In the genomic region with DNA sequence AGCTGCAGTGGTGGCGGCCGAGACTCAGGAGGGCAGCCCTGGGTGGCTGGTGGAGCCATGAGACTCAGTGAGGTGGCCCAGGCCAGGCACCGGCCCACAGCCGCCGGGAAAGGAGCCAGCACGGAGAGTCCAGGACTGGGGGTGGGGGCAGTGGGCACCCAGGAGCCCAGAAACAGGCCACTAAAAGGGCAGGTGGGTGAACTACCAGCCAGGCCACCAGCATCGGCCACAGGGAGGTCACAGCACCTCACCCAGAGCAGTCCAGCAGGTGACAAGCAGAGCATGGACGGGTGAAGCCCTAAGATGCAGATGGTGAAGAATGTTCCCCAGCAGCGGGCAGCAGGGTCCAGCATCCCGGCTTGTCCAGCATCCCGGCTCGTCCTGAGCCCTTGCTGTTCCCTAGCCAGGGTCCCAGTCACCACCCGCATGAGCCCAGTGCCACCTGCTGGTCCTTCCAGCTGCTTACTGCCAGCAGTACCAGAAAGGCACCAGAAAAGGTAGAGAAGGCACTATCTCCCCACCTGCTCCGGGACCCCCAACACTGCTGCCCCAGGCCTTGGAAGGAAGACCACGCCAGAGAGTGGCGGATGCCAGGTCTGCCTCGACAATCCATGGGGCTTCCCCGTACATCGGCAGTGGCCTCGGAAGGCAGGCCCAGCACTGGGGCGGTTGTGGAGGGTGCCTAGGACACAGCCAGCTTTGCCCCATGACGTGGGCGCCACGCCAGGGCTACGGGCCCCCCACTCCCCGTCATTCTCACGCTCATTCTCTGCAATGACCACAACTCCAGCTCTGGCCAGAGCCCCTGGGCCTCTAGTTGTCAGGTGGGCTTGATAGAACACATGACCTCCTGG, we compare ENCODE assay signal across 8 cellular contexts. TPM values are rescaled to one million over a fixed set of nuclear protein-coding genes. Genes with fewer than 3 reads are reported as not detected.
A peak's percentile ranks its signal among the peaks of the same experiment; 100 is the strongest.
DNase-seq lines count a peak whose midpoint lies in the region; ATAC-seq, FAIRE-seq and TF ChIP-seq lines count a peak whose summit lies in the region.

No MANE protein-coding gene starts in this region.

- H2AK5ac ChIP-seq in mesenchymal stem cell (ENCODE audit: low read length, severe bottlenecking), result no peak overlapping the region

- TF ChIP-seq POLR2A in A549 (IDR thresholded peaks at IDR 0.05; ENCODE audit: low read length), result no peak

- POLR2A ChIA-PET in A549 (lab: Yijun Ruan, JAX), result interaction anchor here (1.0 to 3.9 kb wide), 8 partner anchors 16 to 152 kb away, joined by 3 to 38 read pairs (median 4); partner anchors contain the start of genes ASPSCR1 and DCXR
- POLR2A ChIA-PET in activated CD4-positive, alpha-beta memory T cell treated with anti-CD3 and anti-CD28 coated beads for 36 hours (lab: Charles Lee), result interaction anchor here (0.9 to 2.3 kb wide), 7 partner anchors 17 to 151 kb away, joined by 3 to 8 read pairs (median 3); partner anchors contain the start of genes ASPSCR1 and DCXR

- no peak overlapping the region for H2BK120ac ChIP-seq in mesenchymal stem cell (ENCODE audit: low read depth, low read length)

- no peak overlapping the region for H3K14ac ChIP-seq in mesenchymal stem cell (ENCODE audit: low read length in 2 of 2)

- peak overlapping the region; percentile 89 for H3K9ac ChIP-seq in mesenchymal stem cell (ENCODE audit: low read length)

- TF ChIP-seq EP300 in A549 (IDR thresholded peaks at IDR 0.05), result no peak

- peak overlapping the region; percentile 3 for H4K91ac ChIP-seq in mesenchymal stem cell (ENCODE audit: low read length)

- peak overlapping the region; percentile 84 for H3K4me3 Mint-ChIP-seq in activated CD4-positive, alpha-beta memory T cell treated with anti-CD3 and anti-CD28 coated beads for 36 hours
- peak overlapping the region; percentile 72 to 80 for H3K4me3 Mint-ChIP-seq in effector memory CD8-positive, alpha-beta T cell

- H3K27me3 Mint-ChIP-seq in activated CD4-positive, alpha-beta memory T cell treated with anti-CD3 and anti-CD28 coated beads for 36 hours, result no peaks in the 10 kb centered on the region
- H3K27me3 Mint-ChIP-seq in effector memory CD8-positive, alpha-beta T cell, result no peaks in the 10 kb centered on the region

- TF ChIP-seq CTCF in A549 (IDR thresholded peaks at IDR 0.05) (peak; percentile 94), GM10266 (IDR thresholded peaks at IDR 0.05; ENCODE audit: control insufficient read depth, insufficient read depth, low read depth, missing control alignments) (peak; percentile 78)

- no peak overlapping the region for H3K18ac ChIP-seq in mesenchymal stem cell (ENCODE audit: low read depth in 1 of 2, low read length in 2 of 2)

- H3K4me3 ChIP-seq in A549 (peak overlapping the region; percentile 77), mesenchymal stem cell (ENCODE audit: insufficient read depth in 1 of 2, low read depth in 1 of 2, low read length in 2 of 2) (peak overlapping the region in 1 of 2 experiments; percentile 93)

- peaks cover 41% of the 10 kb centered on the region for H3K4me1 ChIP-seq in A549
- peaks cover 39% of the 10 kb centered on the region for H3K4me1 ChIP-seq in mesenchymal stem cell (ENCODE audit: control insufficient read depth, insufficient read depth, low read depth, low read length)

- H3K4me1 Mint-ChIP-seq in activated CD4-positive, alpha-beta memory T cell treated with anti-CD3 and anti-CD28 coated beads for 36 hours (ENCODE audit: low read depth), result peaks cover 24% of the 10 kb centered on the region
- peaks cover 13 to 23% of the 10 kb centered on the region in 2 donors for H3K4me1 Mint-ChIP-seq in effector memory CD8-positive, alpha-beta T cell (ENCODE audit: low read depth in 2 of 2)

- CTCF ChIA-PET in A549 (lab: Yijun Ruan, JAX), result interaction anchor here (0.6 to 33.2 kb wide), 41 partner anchors 9 to 307 kb away, joined by 3 to 794 read pairs (median 5); partner anchors contain the start of genes ASPSCR1, DCXR, MAFG and MYADML2
- CTCF ChIA-PET in activated CD4-positive, alpha-beta memory T cell treated with anti-CD3 and anti-CD28 coated beads for 36 hours (lab: Charles Lee), result interaction anchor here (0.6 to 6.4 kb wide), 23 partner anchors 9 to 285 kb away, joined by 3 to 174 read pairs (median 4); partner anchors contain the start of genes ASPSCR1, DCXR, MAFG and NOTUM

- H3K27ac Mint-ChIP-seq in activated CD4-positive, alpha-beta memory T cell treated with anti-CD3 and anti-CD28 coated beads for 36 hours, result peak overlapping the region; percentile 58
- H3K27ac Mint-ChIP-seq in effector memory CD8-positive, alpha-beta T cell, result peak overlapping the region in 1 of 2 donors; percentile 29

- H2BK5ac ChIP-seq in mesenchymal stem cell (ENCODE audit: low read depth, low read length, poor library complexity, severe bottlenecking), result no peak overlapping the region

- H3K23ac ChIP-seq in mesenchymal stem cell (ENCODE audit: low read length in 2 of 2), result peak overlapping the region in 1 of 2 experiments; percentile 27

- H3K27ac ChIP-seq in A549 (peak overlapping the region; percentile 80 to 92; a peak in 5 of 6 replicates), mesenchymal stem cell (ENCODE audit: low read length, poor library complexity, severe bottlenecking) (no peak overlapping the region), substantia nigra (ENCODE audit: low read depth, low read length, poor library complexity, severe bottlenecking) (no peak overlapping the region)

- no peak overlapping the region for H3K4ac ChIP-seq in mesenchymal stem cell (ENCODE audit: low read depth in 1 of 2, low read length in 2 of 2)

- no peaks in the 10 kb centered on the region for H3K27me3 ChIP-seq in mesenchymal stem cell (ENCODE audit: control insufficient read depth in 1 of 2, insufficient read depth in 1 of 2, low read length in 2 of 2)

- intact Hi-C loops in activated CD4-positive, alpha-beta memory T cell treated with anti-CD3 and anti-CD28 coated beads for 36 hours (cut with micrococcal nuclease), result no loop called here

- H3K36me3 ChIP-seq in mesenchymal stem cell (ENCODE audit: control insufficient read depth in 1 of 2, insufficient read depth in 2 of 2, low read depth in 1 of 2, low read length in 2 of 2), result peaks cover 15 to 49% of the 10 kb centered on the region in 2 experiments

- H3K9me3 Mint-ChIP-seq in activated CD4-positive, alpha-beta memory T cell treated with anti-CD3 and anti-CD28 coated beads for 36 hours, result no peaks in the 10 kb centered on the region
- no peaks in the 10 kb centered on the region for H3K9me3 Mint-ChIP-seq in effector memory CD8-positive, alpha-beta T cell

- peak overlapping the region in 1 of 2 experiments; percentile 32 for H2BK12ac ChIP-seq in mesenchymal stem cell (ENCODE audit: low read length in 2 of 2)

- H2BK15ac ChIP-seq in mesenchymal stem cell (ENCODE audit: low read depth, poor library complexity, severe bottlenecking), result no peak overlapping the region

- peak; percentile 84 for FAIRE-seq in A549 (lab: Jason Lieb, UNC)

- ATAC-seq in A549 (peak; percentile 55 to 56), GM21619 (IDR thresholded peaks at IDR 0.05; ENCODE audit: unreplicated experiment) (no peak)
- no peak for ATAC-seq in effector memory CD8-positive, alpha-beta T cell (replicated peaks)

- H2AFZ ChIP-seq in mesenchymal stem cell (ENCODE audit: low read depth, low read length), result no peak overlapping the region

- peaks cover 34% of the 10 kb centered on the region for H3K79me1 ChIP-seq in mesenchymal stem cell (replicated peaks; ENCODE audit: low read length, poor library complexity, severe bottlenecking)

- 28% methylated on average over 24 of the region's 27 CpGs for WGBS in A549 (ENCODE audit: missing lambda C conversion rate)
- WGBS in mesenchymal stem cell, result 87% methylated on average over 27 of the region's 27 CpGs

- peak; percentile 97 to 98 for TF ChIP-seq RAD21 in A549 (conservative IDR thresholded peaks at IDR 0.05 in 1 of 2, IDR thresholded peaks at IDR 0.05 in 1 of 2)

- H3K9me3 ChIP-seq in A549 (no peaks in the 10 kb centered on the region), mesenchymal stem cell (ENCODE audit: control insufficient read depth, low read length) (no peaks in the 10 kb centered on the region)

- no peaks in the 10 kb centered on the region for H3K36me3 Mint-ChIP-seq in activated CD4-positive, alpha-beta memory T cell treated with anti-CD3 and anti-CD28 coated beads for 36 hours
- peaks cover 11% of the 10 kb centered on the region for H3K36me3 Mint-ChIP-seq in effector memory CD8-positive, alpha-beta T cell (ENCODE audit: insufficient read depth)

- no peak overlapping the region for H4K8ac ChIP-seq in mesenchymal stem cell (ENCODE audit: low read length)

- peak overlapping the region; percentile 87 for H3K4me2 ChIP-seq in A549
- H3K4me2 ChIP-seq in mesenchymal stem cell (ENCODE audit: low read length, poor library complexity, severe bottlenecking), result peak overlapping the region; percentile 94

- DNase-seq in A549 (ENCODE audit: low read depth in 1 of 2, low spot score in 1 of 2) (peak; percentile 89 to 90), GM10266 (ENCODE audit: extremely low spot score) (peak; percentile 71), NCI-H2196 treated with DMSO at 0.1 percent for 48 hours (lab: John Stamatoyannopoulos, UW; ENCODE audit: unreplicated experiment) (peak; percentile 75), mesenchymal stem cell (peak; percentile 75), substantia nigra (lab: John Stamatoyannopoulos, UW) (peak in 47 of 49 donors; percentile 12 to 86 (median 68))
- DNase-seq in activated CD4-positive, alpha-beta memory T cell treated with anti-CD3 and anti-CD28 coated beads for 36 hours, result peak; percentile 76
- peak in 1 of 3 experiments; percentile 36 for DNase-seq in effector memory CD8-positive, alpha-beta T cell

RNA-seq across cellular contexts. Expression of gene CENPX, which starts 1.6 kb away (rescaled TPM):
- polyA plus RNA-seq in A549 (2011; rRNA removed), result 79.4 and 80.5 TPM in 2 replicates
- 316 and 327 TPM in 2 replicates for polyA plus RNA-seq in A549 (2012; cell fraction: cytosol; rRNA removed)
- 248 and 268 TPM in 2 replicates for polyA plus RNA-seq in A549 (2012; cell fraction: nucleus; rRNA removed)
- 208 to 231 TPM (median 222 TPM) in 3 replicates for polyA plus RNA-seq in A549 (2017; fragmentation: RNase III; extraction: RNeasy Plus Mini Kit Qiagen cat#74134 plus additional on column Dnase treatment)
- 24.3 and 28.4 TPM in 2 replicates for polyA minus RNA-seq in A549 (2011; rRNA and poly(A)+ RNA removed)
- total RNA-seq in activated CD4-positive, alpha-beta memory T cell treated with anti-CD3 and anti-CD28 coated beads for 36 hours, result 10 to 100 TPM; 83.0 to 85.8 TPM
- 26.5 TPM for polyA plus RNA-seq in mesenchymal stem cell (2013, experiment 1 of 2)
- polyA plus RNA-seq in mesenchymal stem cell (2013, experiment 2 of 2), result 26.0 TPM

RNA-seq across cellular contexts. Expression of gene LRRC45, which starts 2.0 kb away (rescaled TPM):
- polyA plus RNA-seq in A549 (2011; rRNA removed) (6.0 and 6.4 TPM in 2 replicates), A549 (2017; fragmentation: RNase III; extraction: RNeasy Plus Mini Kit Qiagen cat#74134 plus additional on column Dnase treatment) (19.1 to 24.5 TPM (median 21.6 TPM) in 3 replicates)
- polyA plus RNA-seq in A549 (2012; cell fraction: cytosol; rRNA removed), result 24.4 and 25.8 TPM in 2 replicates
- polyA plus RNA-seq in A549 (2012; cell fraction: nucleus; rRNA removed), result 100 and 111 TPM in 2 replicates
- polyA minus RNA-seq in A549 (2011; rRNA and poly(A)+ RNA removed), result 4.9 and 7.3 TPM in 2 replicates
- 10 to 100 TPM; 16.3 to 19.0 TPM for total RNA-seq in activated CD4-positive, alpha-beta memory T cell treated with anti-CD3 and anti-CD28 coated beads for 36 hours
- polyA plus RNA-seq in mesenchymal stem cell (2013, experiment 1 of 2), result 4.8 TPM
- 5.2 TPM for polyA plus RNA-seq in mesenchymal stem cell (2013, experiment 2 of 2)

RNA-seq across cellular contexts. Expression of gene RAC3, which starts 10.4 kb away (rescaled TPM):
- 9.9 and 11.9 TPM in 2 replicates for polyA plus RNA-seq in A549 (2011; rRNA removed)
- polyA plus RNA-seq in A549 (2012; cell fraction: cytosol; rRNA removed), result 53.3 and 57.6 TPM in 2 replicates
- polyA plus RNA-seq in A549 (2012; cell fraction: nucleus; rRNA removed), result 101 and 106 TPM in 2 replicates
- polyA plus RNA-seq in A549 (2017; fragmentation: RNase III; extraction: RNeasy Plus Mini Kit Qiagen cat#74134 plus additional on column Dnase treatment), result 19.9 to 21.0 TPM (median 20.4 TPM) in 3 replicates
- 8.4 and 9.7 TPM in 2 replicates for polyA minus RNA-seq in A549 (2011; rRNA and poly(A)+ RNA removed)
- total RNA-seq in activated CD4-positive, alpha-beta memory T cell treated with anti-CD3 and anti-CD28 coated beads for 36 hours, result 1 to 10 TPM; 6.3 to 8.1 TPM
- 33.3 TPM for polyA plus RNA-seq in mesenchymal stem cell (2013, experiment 1 of 2)
- polyA plus RNA-seq in mesenchymal stem cell (2013, experiment 2 of 2), result 31.4 TPM

RNA-seq across cellular contexts. Expression of gene DCXR, which starts 16.4 kb away (rescaled TPM):
- 39.3 and 48.3 TPM in 2 replicates for polyA plus RNA-seq in A549 (2011; rRNA removed)
- 188 and 204 TPM in 2 replicates for polyA plus RNA-seq in A549 (2012; cell fraction: cytosol; rRNA removed)
- polyA plus RNA-seq in A549 (2012; cell fraction: nucleus; rRNA removed), result 208 and 243 TPM in 2 replicates
- polyA plus RNA-seq in A549 (2017; fragmentation: RNase III; extraction: RNeasy Plus Mini Kit Qiagen cat#74134 plus additional on column Dnase treatment), result 62.0 to 70.7 TPM (median 69.6 TPM) in 3 replicates
- polyA minus RNA-seq in A549 (2011; rRNA and poly(A)+ RNA removed), result 46.9 and 54.2 TPM in 2 replicates
- 100 to 1,000 TPM; 105 to 115 TPM for total RNA-seq in activated CD4-positive, alpha-beta memory T cell treated with anti-CD3 and anti-CD28 coated beads for 36 hours
- 39.7 TPM for polyA plus RNA-seq in mesenchymal stem cell (2013, experiment 1 of 2)
- polyA plus RNA-seq in mesenchymal stem cell (2013, experiment 2 of 2), result 43.5 TPM

RNA-seq across cellular contexts. Expression of gene RFNG, which starts 30.5 kb away (rescaled TPM):
- polyA plus RNA-seq in A549 (2011; rRNA removed), result 8.4 and 8.9 TPM in 2 replicates
- 18.8 and 28.0 TPM in 2 replicates for polyA plus RNA-seq in A549 (2012; cell fraction: cytosol; rRNA removed)
- 72.7 and 93.7 TPM in 2 replicates for polyA plus RNA-seq in A549 (2012; cell fraction: nucleus; rRNA removed)
- polyA plus RNA-seq in A549 (2017; fragmentation: RNase III; extraction: RNeasy Plus Mini Kit Qiagen cat#74134 plus additional on column Dnase treatment), result 21.3 to 31.5 TPM (median 25.7 TPM) in 3 replicates
- 16.0 and 17.5 TPM in 2 replicates for polyA minus RNA-seq in A549 (2011; rRNA and poly(A)+ RNA removed)
- total RNA-seq in activated CD4-positive, alpha-beta memory T cell treated with anti-CD3 and anti-CD28 coated beads for 36 hours, result 10 to 100 TPM; 16.5 to 17.5 TPM
- 31.3 TPM for polyA plus RNA-seq in mesenchymal stem cell (2013, experiment 1 of 2)
- polyA plus RNA-seq in mesenchymal stem cell (2013, experiment 2 of 2), result 31.7 TPM

Comparison
In these comparisons a context has a peak if more than half of its experiments do, and no peak if none do; other contexts are left out.
1. ATAC-seq: peak in A549 (2 of 2); none in effector memory CD8-positive, alpha-beta T cell (single experiment) and GM21619 (single experiment).
2. H3K27ac ChIP-seq: peak in A549 (2 of 2); none in mesenchymal stem cell (single experiment) and substantia nigra (single experiment).